In genomic region chr12:92928962-92929915, GRCh38 we compare ENCODE assay signal across 1 cellular context.
A peak's percentile ranks its signal among the peaks of the same experiment; 100 is the strongest.
TF ChIP-seq lines count a peak whose summit lies in the region.

TSS of gene EEA1 (minus strand) at chr12:92929295. CDS start at chr12:92929066, 229 bp downstream.

TF ChIP-seq in K562, 482 proteins besides CTCF, POLR2A, EP300 and RAD21 (continued from another document and continues in another):
- TF ChIP-seq AFF4 (CRISPR knock-in tag; IDR thresholded peaks at IDR 0.05) (peak; percentile 96), ZNF232 (CRISPR knock-in tag; IDR thresholded peaks at IDR 0.05) (peak; percentile 73; the same call in 1 of the 2 replicates), DACH1 (IDR thresholded peaks at IDR 0.05; ENCODE audit: partially characterized antibody) (no peak), KDM4B (IDR thresholded peaks at IDR 0.05; ENCODE audit: borderline replicate concordance in 2 of 2, low read depth in 1 of 2) (no peak), PCBP1 (IDR thresholded peaks at IDR 0.05; ENCODE audit: low read depth, low read length, poor library complexity, severe bottlenecking) (peak; percentile 89), MTF1 (CRISPR knock-in tag; IDR thresholded peaks at IDR 0.05; ENCODE audit: borderline replicate concordance) (no peak), ZNF695 (CRISPR knock-in tag; IDR thresholded peaks at IDR 0.05) (no peak), RBM39 (optimal IDR thresholded peaks at IDR 0.05; ENCODE audit: low read depth, low read length) (no peak), USF2 (CRISPR knock-in tag; IDR thresholded peaks at IDR 0.05) (peak; percentile 20; the same call in 1 of the 2 replicates), SIX5 (IDR thresholded peaks at IDR 0.05; ENCODE audit: borderline replicate concordance in 1 of 2, insufficient read depth in 1 of 2, low read depth in 1 of 2, low read length in 2 of 2) (no peak), TCF3 (CRISPR knock-in tag; IDR thresholded peaks at IDR 0.05) (peak; percentile 3; the same call in 1 of the 2 replicates), ZNF780A (CRISPR knock-in tag; IDR thresholded peaks at IDR 0.05) (no peak), NFE2 (IDR thresholded peaks at IDR 0.05; ENCODE audit: low read depth) (no peak; the same call in 1 of the 2 replicates), ZNF24 (IDR thresholded peaks at IDR 0.05) (peak; percentile 56; the same call in 1 of the 2 replicates), ZBTB12 (CRISPR knock-in tag; IDR thresholded peaks at IDR 0.05) (peak; percentile 85), ZNF318 (IDR thresholded peaks at IDR 0.05; ENCODE audit: borderline replicate concordance in 1 of 2, low read depth in 1 of 2) (no peak), ZBTB9 (CRISPR knock-in tag; IDR thresholded peaks at IDR 0.05) (peak; percentile 73), FOSL1 (tag; conservative IDR thresholded peaks at IDR 0.05) (no peak), TEAD2 (tag; IDR thresholded peaks at IDR 0.05) (no peak), ZNF316 (IDR thresholded peaks at IDR 0.05) (peak; percentile 92), YBX1 (IDR thresholded peaks at IDR 0.05) (no peak), CHCHD3 (CRISPR knock-in tag; IDR thresholded peaks at IDR 0.05) (no peak), BDP1 (IDR thresholded peaks at IDR 0.05; ENCODE audit: insufficient read depth, insufficient read length) (no peak), ZNF76 (CRISPR knock-in tag; IDR thresholded peaks at IDR 0.05; ENCODE audit: borderline replicate concordance) (peak; percentile 81), TBP (optimal IDR thresholded peaks at IDR 0.05; ENCODE audit: low read depth, low read length) (peak; percentile 82), BMI1 (IDR thresholded peaks at IDR 0.05; ENCODE audit: low read length) (no peak), ZNF347 (CRISPR knock-in tag; IDR thresholded peaks at IDR 0.05; ENCODE audit: low read depth) (no peak), ZHX1 (conservative IDR thresholded peaks at IDR 0.05; ENCODE audit: low read length) (no peak), ZNF766 (CRISPR knock-in tag; conservative IDR thresholded peaks at IDR 0.05) (no peak; the same call in 1 of the 2 replicates), ZNF444 (CRISPR knock-in tag; IDR thresholded peaks at IDR 0.05) (no peak), SPI1 (IDR thresholded peaks at IDR 0.05; ENCODE audit: borderline replicate concordance, low read depth, low read length) (0 out of 2 replicates have a peak, but pooled peaks have one; percentile 34), TARDBP (IDR thresholded peaks at IDR 0.05) (no peak), CBX2 (IDR thresholded peaks at IDR 0.05; ENCODE audit: insufficient read depth, low read length, poor library complexity, severe bottlenecking) (no peak), ELF2 (CRISPR knock-in tag; IDR thresholded peaks at IDR 0.05) (peak; percentile 92), ZNF384 (IDR thresholded peaks at IDR 0.05; ENCODE audit: low read depth, low read length) (peak; percentile 28; the same call in 1 of the 2 replicates)
- TF ChIP-seq, protein P1, sequence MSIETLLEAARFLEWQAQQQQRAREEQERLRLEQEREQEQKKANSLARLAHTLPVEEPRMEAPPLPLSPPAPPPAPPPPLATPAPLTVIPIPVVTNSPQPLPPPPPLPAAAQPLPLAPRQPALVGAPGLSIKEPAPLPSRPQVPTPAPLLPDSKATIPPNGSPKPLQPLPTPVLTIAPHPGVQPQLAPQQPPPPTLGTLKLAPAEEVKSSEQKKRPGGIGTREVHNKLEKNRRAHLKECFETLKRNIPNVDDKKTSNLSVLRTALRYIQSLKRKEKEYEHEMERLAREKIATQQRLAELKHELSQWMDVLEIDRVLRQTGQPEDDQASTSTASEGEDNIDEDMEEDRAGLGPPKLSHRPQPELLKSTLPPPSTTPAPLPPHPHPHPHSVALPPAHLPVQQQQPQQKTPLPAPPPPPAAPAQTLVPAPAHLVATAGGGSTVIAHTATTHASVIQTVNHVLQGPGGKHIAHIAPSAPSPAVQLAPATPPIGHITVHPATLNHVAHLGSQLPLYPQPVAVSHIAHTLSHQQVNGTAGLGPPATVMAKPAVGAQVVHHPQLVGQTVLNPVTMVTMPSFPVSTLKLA (conservative IDR thresholded peaks at IDR 0.05), result peak; percentile 90 to 96
- TF ChIP-seq, protein P2, sequence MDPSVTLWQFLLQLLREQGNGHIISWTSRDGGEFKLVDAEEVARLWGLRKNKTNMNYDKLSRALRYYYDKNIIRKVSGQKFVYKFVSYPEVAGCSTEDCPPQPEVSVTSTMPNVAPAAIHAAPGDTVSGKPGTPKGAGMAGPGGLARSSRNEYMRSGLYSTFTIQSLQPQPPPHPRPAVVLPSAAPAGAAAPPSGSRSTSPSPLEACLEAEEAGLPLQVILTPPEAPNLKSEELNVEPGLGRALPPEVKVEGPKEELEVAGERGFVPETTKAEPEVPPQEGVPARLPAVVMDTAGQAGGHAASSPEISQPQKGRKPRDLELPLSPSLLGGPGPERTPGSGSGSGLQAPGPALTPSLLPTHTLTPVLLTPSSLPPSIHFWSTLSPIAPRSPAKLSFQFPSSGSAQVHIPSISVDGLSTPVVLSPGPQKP (CRISPR knock-in tag; IDR thresholded peaks at IDR 0.05), result no peak
